Comparison of ENCODE assay signal across 8 cellular contexts in genomic region chr12:111304642-111305071, GRCh38.
DNase-seq lines count a peak whose midpoint lies in the region; ATAC-seq and TF ChIP-seq lines count a peak whose summit lies in the region.
"Had no signal": no experiment of that assay in that cellular context is flagged by ENCODE, and none has a peak within 500 bp of the region (broad histone marks: within the 10 kb centered on the region; RNA-seq: fewer than 3 reads in every experiment).

No MANE protein-coding gene starts in this region.

- H3K4me3 ChIP-seq in PC-9: no peak overlapping the region

- BruUV-seq in PC-9 (replicated peaks; lab: Mats Ljungman, UMichigan): no TSS peak

- no peaks in the 10 kb centered on the region for H3K27me3 ChIP-seq in PC-9 (ENCODE audit: insufficient read depth, low read depth)

- CTCF ChIA-PET in PC-9 (lab: Charles Lee): no interaction called here

- H3K4me3 Mint-ChIP-seq in chondrocyte (ENCODE audit: unreplicated experiment): no peak overlapping the region
- H3K4me3 Mint-ChIP-seq: naive thymus-derived CD8-positive, alpha-beta T cell had no signal

- no peaks in the 10 kb centered on the region for H3K79me2 ChIP-seq in PC-9 (ENCODE audit: low read depth)

- 0 out of 2 replicates have a peak, but pooled peaks cover 3% of the 10 kb centered on the region for H3F3A ChIP-seq in PC-9 (ENCODE audit: insufficient read depth, low read depth)

- peaks cover 8% of the 10 kb centered on the region for H3K27me3 Mint-ChIP-seq in chondrocyte (ENCODE audit: low read depth)

- no peak for ATAC-seq in HG03469 (IDR thresholded peaks at IDR 0.05; ENCODE audit: unreplicated experiment)
- ATAC-seq: naive thymus-derived CD8-positive, alpha-beta T cell had no signal

- H3K27ac ChIP-seq in PC-9: no peak overlapping the region

- peaks cover 7% of the 10 kb centered on the region for H3K36me3 Mint-ChIP-seq in chondrocyte (ENCODE audit: low read depth)

- H3K4me1 Mint-ChIP-seq in chondrocyte (ENCODE audit: low read depth): no peaks in the 10 kb centered on the region

- H3K9me3 Mint-ChIP-seq in chondrocyte (ENCODE audit: low read depth): peaks cover 18% of the 10 kb centered on the region

- TF ChIP-seq CTCF in GM13976 (IDR thresholded peaks at IDR 0.05; ENCODE audit: borderline replicate concordance, control extremely low read depth, extremely low read depth, insufficient read depth, missing control alignments) (peak; percentile 41), PC-9 (conservative IDR thresholded peaks at IDR 0.05) (peak; percentile 98), chondrocyte (IDR thresholded peaks at IDR 0.05) (peak; percentile 75)

- no peak overlapping the region for H2AFZ ChIP-seq in PC-9

- no peaks in the 10 kb centered on the region for H4K20me1 ChIP-seq in PC-9 (ENCODE audit: insufficient read depth)

- POLR2A ChIA-PET in PC-9 (lab: Charles Lee; ENCODE audit: unreplicated experiment): no interaction called here

- peaks cover 24% of the 10 kb centered on the region for H3K9me3 ChIP-seq in PC-9 (ENCODE audit: insufficient read depth, low read depth)

- H3K27ac Mint-ChIP-seq in chondrocyte (ENCODE audit: unreplicated experiment): no peak overlapping the region
- H3K27ac Mint-ChIP-seq: naive thymus-derived CD8-positive, alpha-beta T cell had no signal

- DNase-seq in GM13976 (ENCODE audit: low spot score) (no peak), PC-9 (peak in 1 of 2 experiments; percentile 27), chondrocyte (ENCODE audit: low spot score) (no peak), OCI-M2 (lab: John Stamatoyannopoulos, UW; ENCODE audit: unreplicated experiment) (no peak), GDM1 (lab: John Stamatoyannopoulos, UW) (no peak)
- peak; percentile 34 to 59 (median 39) for DNase-seq in stimulated activated CD4-positive, alpha-beta T cell treated with anti-CD3 and anti-CD28 coated beads, Interleukin-12 subunit alpha, Interleukin-12 subunit beta, amount 100 ng/mL, for 48 hours (ENCODE audit: low read depth in 2 of 3, low spot score in 1 of 3)

- in situ Hi-C loops in GM13976 (cut with MboI; ENCODE audit: low sequenced_read_pairs, unreplicated experiment): no loop called here

- H3K9me2 ChIP-seq in PC-9 (ENCODE audit: insufficient read depth): no peaks in the 10 kb centered on the region

- intact Hi-C loops in PC-9 (cut with micrococcal nuclease; ENCODE audit: unreplicated experiment): no loop called here

- H3K4me2 ChIP-seq in PC-9: no peak overlapping the region

- no peaks in the 10 kb centered on the region for H3K4me1 ChIP-seq in PC-9 (replicated peaks; ENCODE audit: insufficient read depth)

- no peaks in the 10 kb centered on the region for H3K36me3 ChIP-seq in PC-9 (ENCODE audit: low read depth)

Comparison
In these comparisons a context has a peak if more than half of its experiments do, and no peak if none do; other contexts are left out.
1. DNase-seq: peak in stimulated activated CD4-positive, alpha-beta T cell treated with anti-CD3 and anti-CD28 coated beads, Interleukin-12 subunit alpha, Interleukin-12 subunit beta, amount 100 ng/mL, for 48 hours (3 of 3); none in GM13976 (single experiment), chondrocyte (single experiment), OCI-M2 (single experiment) and GDM1 (single experiment).
2. CTCF ChIP-seq: peak in every context shown above with its lines; median percentile 98 in PC-9; 75 in chondrocyte; 41 in GM13976.